In the genomic region with DNA sequence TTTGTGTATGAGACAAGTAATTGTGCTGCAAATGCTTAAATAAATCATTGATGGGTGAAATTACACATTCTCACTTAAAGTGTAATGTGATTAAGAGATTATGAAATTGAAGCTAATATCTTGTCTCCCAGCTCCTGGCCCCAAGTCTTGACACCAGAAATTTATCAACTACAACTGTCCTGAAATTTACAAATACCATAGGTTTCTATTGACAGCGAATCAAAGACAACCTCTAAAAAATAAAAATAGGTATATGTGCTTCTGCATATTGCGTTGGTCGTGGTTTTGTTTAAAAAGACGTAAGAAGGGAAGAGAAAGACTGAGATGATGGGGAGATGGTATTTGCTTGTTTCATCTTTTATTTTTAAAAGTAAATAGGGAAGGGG, we compare ENCODE assay signal across 16 cellular contexts. TPM values are rescaled to one million over a fixed set of nuclear protein-coding genes. Genes with fewer than 3 reads are reported as not detected.
DNase-seq lines count a peak whose midpoint lies in the region; ATAC-seq and TF ChIP-seq lines count a peak whose summit lies in the region.
"Had no signal": no experiment of that assay in that cellular context is flagged by ENCODE, and none has a peak within 500 bp of the region (broad histone marks: within the 10 kb centered on the region; RNA-seq: fewer than 3 reads in every experiment).

No MANE protein-coding gene starts in this region.

- TF ChIP-seq CTCF in PC-3 (conservative IDR thresholded peaks at IDR 0.05; ENCODE audit: low read depth, low read length) (no peak), endodermal cell (conservative IDR thresholded peaks at IDR 0.05) (no peak), neural cell (IDR thresholded peaks at IDR 0.05; ENCODE audit: poor library complexity, severe bottlenecking) (no peak)

- no peaks in the 10 kb centered on the region for H3K27me3 ChIP-seq in PC-3 (ENCODE audit: low read length)
- H3K27me3 ChIP-seq in endodermal cell (ENCODE audit: control insufficient read depth, insufficient read depth, low read length, poor library complexity, severe bottlenecking): peaks cover 100% of the 10 kb centered on the region
- peaks cover 91% of the 10 kb centered on the region for H3K27me3 ChIP-seq in neural cell (ENCODE audit: insufficient read depth, low read depth, low read length)

- peak overlapping the region; percentile 1 for H3K4me3 Mint-ChIP-seq in activated CD4-positive, alpha-beta T cell treated with anti-CD3 and anti-CD28 coated beads for 36 hours
- H3K4me3 Mint-ChIP-seq in endodermal cell: peak overlapping the region; percentile 27

- H3K4me2 ChIP-seq in PC-3 (ENCODE audit: low read length) (peak overlapping the region; percentile 78), neural cell (ENCODE audit: low read length) (no peak overlapping the region)
- H3K4me2 ChIP-seq: SK-N-SH had no signal

- H3K9ac ChIP-seq in PC-3 (ENCODE audit: low read length) (peak overlapping the region; percentile 65), endodermal cell (ENCODE audit: extremely low read depth, low read length, poor library complexity, severe bottlenecking) (no peak overlapping the region), neural cell (ENCODE audit: low read length) (no peak overlapping the region)
- H3K9ac ChIP-seq: SK-N-SH had no signal

- H3K4me3 ChIP-seq in PC-3 (ENCODE audit: low read length) (peak overlapping the region; percentile 66; the same call in 1 of the 2 replicates), endodermal cell (ENCODE audit: low read length) (peak overlapping the region; percentile 53), neural cell (ENCODE audit: low read length) (peak overlapping the region; percentile 44)

- H3F3A ChIP-seq in PC-3 (ENCODE audit: low read length, unreplicated experiment) (no peaks in the 10 kb centered on the region), neural cell (ENCODE audit: insufficient read depth, low read length, poor library complexity, severe bottlenecking) (no peaks in the 10 kb centered on the region)

- no peak for TF ChIP-seq EP300 in neural cell (conservative IDR thresholded peaks at IDR 0.05; ENCODE audit: poor library complexity, severe bottlenecking)

- H3K27ac Mint-ChIP-seq in activated CD4-positive, alpha-beta T cell treated with anti-CD3 and anti-CD28 coated beads for 36 hours: no peak overlapping the region
- H3K27ac Mint-ChIP-seq in endodermal cell: no peak overlapping the region

- peaks cover 8% of the 10 kb centered on the region for H3K36me3 Mint-ChIP-seq in activated CD4-positive, alpha-beta T cell treated with anti-CD3 and anti-CD28 coated beads for 36 hours (ENCODE audit: low read depth)
- no peaks in the 10 kb centered on the region for H3K36me3 Mint-ChIP-seq in endodermal cell (ENCODE audit: low read depth)

- no peaks in the 10 kb centered on the region for H3K79me2 ChIP-seq in PC-3 (ENCODE audit: low read length)
- no peaks in the 10 kb centered on the region for H3K79me2 ChIP-seq in neural cell (replicated peaks; ENCODE audit: insufficient read depth, low read length)

- CTCF ChIA-PET in activated CD4-positive, alpha-beta T cell treated with anti-CD3 and anti-CD28 coated beads for 36 hours (lab: Charles Lee): interaction anchor here (1.3 kb wide), 1 partner anchor 17 kb away, joined by 4 read pairs; no protein-coding TSS in a partner anchor
- CTCF ChIA-PET in PC-3 (lab: Charles Lee): no interaction called here

- H3K36me3 ChIP-seq in PC-3 (ENCODE audit: low read depth, low read length) (no peaks in the 10 kb centered on the region), endodermal cell (ENCODE audit: control insufficient read depth, insufficient read depth, low read length) (no peaks in the 10 kb centered on the region), neural cell (ENCODE audit: insufficient read depth, low read length) (no peaks in the 10 kb centered on the region)
- H3K36me3 ChIP-seq: pancreas, tibial nerve had no signal

- H4K20me1 ChIP-seq in PC-3 (ENCODE audit: low read length) (no peaks in the 10 kb centered on the region), neural cell (ENCODE audit: insufficient read depth) (no peaks in the 10 kb centered on the region)

- H3K9me3 ChIP-seq in PC-3 (ENCODE audit: low read length) (no peaks in the 10 kb centered on the region), endodermal cell (ENCODE audit: control insufficient read depth, low read length) (no peaks in the 10 kb centered on the region), neural cell (ENCODE audit: low read length) (no peaks in the 10 kb centered on the region)
- H3K9me3 ChIP-seq: pancreas, SK-N-SH, tibial nerve had no signal

- no peak for TF ChIP-seq RAD21 in neural cell (conservative IDR thresholded peaks at IDR 0.05)

- peak overlapping the region; percentile 89 for H2AFZ ChIP-seq in PC-3 (ENCODE audit: low read length)
- H2AFZ ChIP-seq in neural cell (ENCODE audit: low read depth, low read length): no peak overlapping the region

- peaks cover 14% of the 10 kb centered on the region for H3K4me1 Mint-ChIP-seq in activated CD4-positive, alpha-beta T cell treated with anti-CD3 and anti-CD28 coated beads for 36 hours
- H3K4me1 Mint-ChIP-seq in endodermal cell: peaks cover 32% of the 10 kb centered on the region

- POLR2A ChIA-PET in activated CD4-positive, alpha-beta T cell treated with anti-CD3 and anti-CD28 coated beads for 36 hours (lab: Charles Lee): interaction anchor here (0.6 kb wide), 1 partner anchor 153 kb away, joined by 3 read pairs; no protein-coding TSS in a partner anchor
- POLR2A ChIA-PET in PC-3 (lab: Charles Lee; ENCODE audit: unreplicated experiment): no interaction called here

- H3K9me2 ChIP-seq in PC-3 (replicated peaks; ENCODE audit: low read length): no peaks in the 10 kb centered on the region
- no peaks in the 10 kb centered on the region for H3K9me2 ChIP-seq in neural cell (ENCODE audit: insufficient read depth, low read length)
- H3K9me2 ChIP-seq: SK-N-SH had no signal

- ATAC-seq in activated CD4-positive, alpha-beta T cell treated with anti-CD3 and anti-CD28 coated beads for 36 hours: no peak
- no peak for ATAC-seq in PC-3
- no peak for ATAC-seq in GM21526 (IDR thresholded peaks at IDR 0.05; ENCODE audit: low FRiP score, unreplicated experiment)
- no peak for ATAC-seq in HG02798 (IDR thresholded peaks at IDR 0.05; ENCODE audit: poor library complexity, unreplicated experiment)
- no peak for ATAC-seq in HG02970 (IDR thresholded peaks at IDR 0.05; ENCODE audit: low FRiP score, unreplicated experiment)
- ATAC-seq: pancreas had no signal

- BruUV-seq in PC-3 (replicated peaks; lab: Mats Ljungman, UMichigan): no TSS peak

- intact Hi-C loops in activated CD4-positive, alpha-beta T cell treated with anti-CD3 and anti-CD28 coated beads for 36 hours (cut with DNase I, micrococcal nuclease): loop anchor here in 1 of 2 experiments (5.0 kb wide), 1 partner anchor 33 kb away; the partner anchor contains the start of gene TFAP2A
- intact Hi-C loops in PC-3 (cut with micrococcal nuclease): no loop called here

- whole genome bisulfite sequencing in endodermal cell (ENCODE audit: insufficient coverage in 1 of 2, insufficient read length in 1 of 2), 2 experiments: 0 to 2% methylated on average over 2 to 4 of the region's 4 CpGs

- H3K4me1 ChIP-seq in PC-3 (ENCODE audit: insufficient read depth, low read length) (peaks cover 8% of the 10 kb centered on the region), endodermal cell (ENCODE audit: control insufficient read depth, insufficient read depth, low read length) (peaks cover 7% of the 10 kb centered on the region)

- H3K27me3 Mint-ChIP-seq in activated CD4-positive, alpha-beta T cell treated with anti-CD3 and anti-CD28 coated beads for 36 hours: peaks cover 77% of the 10 kb centered on the region
- H3K27me3 Mint-ChIP-seq in endodermal cell (ENCODE audit: insufficient read depth): peaks cover 100% of the 10 kb centered on the region

- no peak overlapping the region for H3K27ac ChIP-seq in PC-3 (ENCODE audit: low read length)
- H3K27ac ChIP-seq in endodermal cell (ENCODE audit: low read depth, low read length): peak overlapping the region; percentile 79
- H3K27ac ChIP-seq in neural cell (ENCODE audit: low read length): no peak overlapping the region
- H3K27ac ChIP-seq: C4-2B, pancreas had no signal

- no peak for DNase-seq in activated CD4-positive, alpha-beta T cell treated with anti-CD3 and anti-CD28 coated beads for 36 hours
- DNase-seq in activated CD4-positive, alpha-beta T cell treated with anti-CD3 and anti-CD28 coated beads, Interleukin-2, amount 50 U/mL, for 4 hours: no peak
- no peak for DNase-seq in PC-3
- no peak for DNase-seq in endodermal cell
- DNase-seq: hippocampal formation, IMR-90, kidney glomerular epithelial cell, pancreas, SK-N-SH had no signal

- H3K9me3 Mint-ChIP-seq in activated CD4-positive, alpha-beta T cell treated with anti-CD3 and anti-CD28 coated beads for 36 hours (ENCODE audit: low read depth): no peaks in the 10 kb centered on the region
- H3K9me3 Mint-ChIP-seq in endodermal cell: no peaks in the 10 kb centered on the region

TF ChIP-seq in neural cell, 6 proteins besides CTCF, POLR2A, EP300 and RAD21 (continues in another document):
- TF ChIP-seq TAF1 (IDR thresholded peaks at IDR 0.05; ENCODE audit: low read depth): no peak
- peak; percentile 2 for TF ChIP-seq POLR2AphosphoS5 (IDR thresholded peaks at IDR 0.05)

RNA-seq across cellular contexts. Expression of gene TFAP2A, which starts 30.5 kb away (rescaled TPM):
- total RNA-seq in activated CD4-positive, alpha-beta T cell treated with anti-CD3 and anti-CD28 coated beads for 36 hours: under 1 TPM; 0.23 to 0.26 TPM
- total RNA-seq in PC-3 (2014; rRNA removed): 29.4 and 35.5 TPM in 2 replicates
- total RNA-seq in endodermal cell: under 1 TPM; 0.51 to 0.69 TPM
- 39.2 TPM for polyA plus RNA-seq in endodermal cell (2013, experiment 1 of 2)
- polyA plus RNA-seq in endodermal cell (2013, experiment 2 of 2): 32.0 TPM
- 0.78 TPM in 1 of 2 replicates, not detected in the other for polyA plus RNA-seq in neural cell
- polyA minus RNA-seq in neural cell: not detected in 2 replicates
- total RNA-seq: activated CD8-positive, alpha-beta memory T cell treated with anti-CD3 and anti-CD28 coated beads for 36 hours had no signal

Comparison
In these comparisons a context has a peak if more than half of its experiments do, and no peak if none do; other contexts are left out.
1. RNA of gene TFAP2A, which starts 30.5 kb away (total RNA-seq): 29.4 to 35.5 TPM in PC-3; 0.51 to 0.69 TPM in endodermal cell and 0.23 to 0.26 TPM in activated CD4-positive, alpha-beta T cell treated with anti-CD3 and anti-CD28 coated beads for 36 hours; every median in the first group is over 10 times any median in the second.
2. Peak in every context shown above with its lines, with median percentiles within 50 percentile points of each other: H3K4me3 ChIP-seq.